12 cellular contexts compared by ENCODE assay signal in genomic region chr10:35639021-35639521, GRCh38. TPM values are rescaled to one million over a fixed set of nuclear protein-coding genes. Genes with fewer than 3 reads are reported as not detected.
DNase-seq lines count a peak whose midpoint lies in the region; TF ChIP-seq lines count a peak whose summit lies in the region.
"Had no signal": no experiment of that assay in that cellular context is flagged by ENCODE, and none has a peak within 500 bp of the region (broad histone marks: within the 10 kb centered on the region; RNA-seq: fewer than 3 reads in every experiment).

No MANE protein-coding gene starts in this region.

- no peak overlapping the region for H3K27ac ChIP-seq in HEK293 (ENCODE audit: extremely low read depth, low read depth, low read length)

- peaks cover 3% of the 10 kb centered on the region for H3K4me1 ChIP-seq in HEK293 (ENCODE audit: control insufficient read depth, insufficient read depth, low read length)

- H3K4me3 ChIP-seq in HEK293 (ENCODE audit: low read depth, low read length) (no peak overlapping the region), skeletal muscle cell (ENCODE audit: low read depth, low read length) (peak overlapping the region; percentile 56)

- peaks cover 0 to 6% of the 10 kb centered on the region in 2 experiments; a peak in 1 of 3 replicates for H3K36me3 ChIP-seq in HEK293 (ENCODE audit: control insufficient read depth in 2 of 2, insufficient read depth in 1 of 2, low read length in 2 of 2)

- CTCF ChIA-PET in HEK293 (lab: Yijun Ruan, JAX): interaction anchor here (1.2 kb wide), 1 partner anchor 1133 kb away, joined by 3 read pairs; no protein-coding TSS in a partner anchor

- POLR2A ChIA-PET in HEK293 (lab: Yijun Ruan, JAX): no interaction called here

- no peak for TF ChIP-seq CTCF in HEK293 (tag by site-specific recombination; IDR thresholded peaks at IDR 0.05)

- H3K9me3 ChIP-seq in HEK293 (ENCODE audit: control insufficient read depth, insufficient read depth, low read depth, low read length): no peaks in the 10 kb centered on the region

- DNase-seq in astrocyte of the hippocampus (ENCODE audit: low read depth, low spot score) (peak; percentile 20), iPS-NIHi7 (ENCODE audit: extremely low spot score) (peak; percentile 53), skeletal muscle cell (ENCODE audit: low read depth) (no peak), NCI-H1694 treated with DMSO at 0.1 percent for 48 hours (lab: John Stamatoyannopoulos, UW) (no peak), AG08396 (ENCODE audit: low spot score) (no peak), HT-29 (ENCODE audit: low spot score) (no peak)
- DNase-seq: midbrain, NCI-H345, SIG-M5 had no signal

TF ChIP-seq in HEK293, 187 proteins besides CTCF, POLR2A, EP300 and RAD21:
- TF ChIP-seq SP7 (tag by site-specific recombination; IDR thresholded peaks at IDR 0.05) (0 out of 2 replicates have a peak, but pooled peaks have one; percentile 2), ZNF768 (tag by site-specific recombination; IDR thresholded peaks at IDR 0.05) (no peak), ZNF416 (tag by site-specific recombination; IDR thresholded peaks at IDR 0.05) (no peak), ZFP3 (tag by site-specific recombination; IDR thresholded peaks at IDR 0.05; ENCODE audit: low read depth) (no peak)

RNA-seq across cellular contexts. Expression of gene FZD8, which starts 3.0 kb away (rescaled TPM):
- 0.99 and 1.1 TPM in 2 replicates for total RNA-seq in HT-29 (2014; rRNA removed; shearing (Covaris generic))

RNA-seq across cellular contexts. Expression of gene GJD4, which starts 33.9 kb away (rescaled TPM):
- not detected in 2 replicates for total RNA-seq in HT-29 (2014; rRNA removed; shearing (Covaris generic))
- total RNA-seq: activated T-helper 2 cell treated with anti-CD3 and anti-CD28 coated beads, Interferon-gamma antibody, Interleukin-2, Interleukin-4, amounts not matched to agents 10 μg/mL and 5 μg/mL and 100 μg/mL, durations not matched to agents 14 hours and 24 hours and 36 hours; cerebellum had no signal

Comparison
In these comparisons a context has a peak if more than half of its experiments do, and no peak if none do; other contexts are left out.
1. DNase-seq: peak in astrocyte of the hippocampus (single experiment) and iPS-NIHi7 (single experiment); none in skeletal muscle cell (single experiment), NCI-H1694 treated with DMSO at 0.1 percent for 48 hours (single experiment), AG08396 (single experiment) and HT-29 (single experiment).